In genomic region chr1:41286486-41286885, GRCh38 we compare ENCODE assay signal across 31 cellular contexts. TPM values are rescaled to one million over a fixed set of nuclear protein-coding genes. Genes with fewer than 3 reads are reported as not detected.
DNase-seq lines count a peak whose midpoint lies in the region; ATAC-seq and TF ChIP-seq lines count a peak whose summit lies in the region.
"Had no signal": no experiment of that assay in that cellular context is flagged by ENCODE, and none has a peak within 500 bp of the region (broad histone marks: within the 10 kb centered on the region; RNA-seq: fewer than 3 reads in every experiment).

No MANE protein-coding gene starts in this region.

- intact Hi-C loops in activated CD8-positive, alpha-beta T cell treated with anti-CD3 and anti-CD28 coated beads for 36 hours (cut with micrococcal nuclease) = no loop called here
- intact Hi-C loops in natural killer cell (cut with micrococcal nuclease) = no loop called here

- H3K9ac ChIP-seq in neuronal stem cell (ENCODE audit: low read depth, low read length, poor library complexity) = no peak overlapping the region

- H3K9me3 ChIP-seq in neuronal stem cell (replicated peaks in 1 of 2; ENCODE audit: control insufficient read depth in 2 of 2, insufficient read depth in 1 of 2, low read depth in 1 of 2, low read length in 2 of 2) = no peaks in the 10 kb centered on the region
- H3K9me3 ChIP-seq: esophagus squamous epithelium, HAP-1, left lung, sigmoid colon, tibial artery had no signal

- DNase-seq in NCI-H748 (lab: John Stamatoyannopoulos, UW; ENCODE audit: unreplicated experiment) (peak; percentile 90), NCI-H748 treated with DMSO at 0.1 percent for 48 hours (lab: John Stamatoyannopoulos, UW) (no peak), WTC11 (ENCODE audit: low spot score) (peak; percentile 43), iPS DF 4.7 (ENCODE audit: extremely low read depth, low spot score) (peak; percentile 22), neuronal stem cell (ENCODE audit: low spot score) (peak; percentile 57), HFFc6 (no peak), natural killer cell (no peak)
- no peak for DNase-seq in activated CD8-positive, alpha-beta T cell treated with anti-CD3 and anti-CD28 coated beads for 36 hours
- DNase-seq: ACHN; activated CD4-positive, alpha-beta T cell treated with anti-CD3 and anti-CD28 coated beads, Interleukin-2, amount 50 U/mL, for 4 hours; activated naive CD8-positive, alpha-beta T cell treated with anti-CD3 and anti-CD28 coated beads, Interleukin-2, amount 50 U/mL, for 24 hours; activated T-cell treated with anti-CD3 and anti-CD28 coated beads, Interleukin-2, amount 50 U/mL, for 72 hours; CD8-positive, alpha-beta memory T cell; central memory CD4-positive, alpha-beta T cell; dermis blood vessel endothelial cell; esophagus squamous epithelium; foreskin keratinocyte; left lung; mesenchymal stem cell; MM.1S; NCI-H2081 treated with DMSO at 0.1 percent for 48 hours; PC-3; sigmoid colon; stimulated activated CD4-positive, alpha-beta T cell treated with anti-CD3 and anti-CD28 coated beads, Interleukin-4, amount 100 ng/mL, for 24 hours; tibial artery had no signal

- no peak overlapping the region for H2AK5ac ChIP-seq in neuronal stem cell (ENCODE audit: low read depth, low read length)

- CTCF ChIA-PET in WTC11 (lab: Charles Lee) = interaction anchor here (1.3 to 2.3 kb wide), 3 partner anchors 27 to 36 kb away, joined by 4 to 9 read pairs (median 7); no protein-coding TSS in a partner anchor
- CTCF ChIA-PET in activated CD8-positive, alpha-beta T cell treated with anti-CD3 and anti-CD28 coated beads for 36 hours (lab: Charles Lee) = no interaction called here

- H3K4me3 ChIP-seq in neuronal stem cell (ENCODE audit: low read length in 2 of 2) = no peak overlapping the region
- H3K4me3 ChIP-seq: esophagus squamous epithelium, GM12878, HAP-1, left lung, sigmoid colon, SK-N-MC, tibial artery had no signal

- peaks cover 9 to 15% of the 10 kb centered on the region in 2 donors for H3K4me1 ChIP-seq in neuronal stem cell (ENCODE audit: control insufficient read depth in 2 of 2, insufficient read depth in 1 of 2, low read depth in 1 of 2, low read length in 2 of 2)
- H3K4me1 ChIP-seq: foreskin keratinocyte, HAP-1 had no signal

- no peak overlapping the region for H4K91ac ChIP-seq in neuronal stem cell (ENCODE audit: low read depth, low read length, poor library complexity)

- no peak overlapping the region for H2AFZ ChIP-seq in neuronal stem cell (ENCODE audit: low read length)

- ATAC-seq in WTC11 = peak; percentile 56
- no peak for ATAC-seq in activated CD8-positive, alpha-beta T cell treated with anti-CD3 and anti-CD28 coated beads for 36 hours
- ATAC-seq in natural killer cell = no peak
- ATAC-seq: activated naive CD8-positive, alpha-beta T cell treated with anti-CD3 and anti-CD28 coated beads, Interleukin-2, amount 50 U/mL, for 24 hours; activated T-cell treated with anti-CD3 and anti-CD28 coated beads, Interleukin-2, amount 50 U/mL, for 72 hours; foreskin keratinocyte; GM12878; left lung; PC-3 had no signal

- H3K4me3 Mint-ChIP-seq in WTC11 (no peak overlapping the region), HFFc6 (no peak overlapping the region), natural killer cell (no peak overlapping the region)
- no peak overlapping the region for H3K4me3 Mint-ChIP-seq in activated CD8-positive, alpha-beta T cell treated with anti-CD3 and anti-CD28 coated beads for 36 hours
- H3K4me3 Mint-ChIP-seq: activated naive CD8-positive, alpha-beta T cell treated with anti-CD3 and anti-CD28 coated beads, Interleukin-2, amount 50 U/mL, for 24 hours; activated T-cell treated with anti-CD3 and anti-CD28 coated beads, Interleukin-2, amount 50 U/mL, for 72 hours; B cell; CD8-positive, alpha-beta memory T cell; T-helper 1 cell treated with Interleukin-12 subunit alpha and Interleukin-12 subunit beta and Interleukin-4 antibody, amounts not matched to agents 30 μg/mL and 1 μg/mL, for 36 hours had no signal

- H3K79me1 ChIP-seq in neuronal stem cell (ENCODE audit: low read depth, low read length) = no peaks in the 10 kb centered on the region

- H3K4me1 Mint-ChIP-seq in WTC11 (peaks cover 15% of the 10 kb centered on the region), HFFc6 (ENCODE audit: low read depth) (no peaks in the 10 kb centered on the region), natural killer cell (peaks cover 19 to 30% of the 10 kb centered on the region in 2 donors)
- peaks cover 5% of the 10 kb centered on the region for H3K4me1 Mint-ChIP-seq in activated CD8-positive, alpha-beta T cell treated with anti-CD3 and anti-CD28 coated beads for 36 hours (ENCODE audit: low read depth)
- H3K4me1 Mint-ChIP-seq: activated naive CD8-positive, alpha-beta T cell treated with anti-CD3 and anti-CD28 coated beads, Interleukin-2, amount 50 U/mL, for 24 hours; B cell; CD8-positive, alpha-beta memory T cell had no signal

- H3K23ac ChIP-seq in neuronal stem cell (ENCODE audit: low read depth, low read length, poor library complexity) = no peak overlapping the region

- H3K36me3 Mint-ChIP-seq in WTC11 (no peaks in the 10 kb centered on the region), HFFc6 (ENCODE audit: low read depth) (no peaks in the 10 kb centered on the region), natural killer cell (no peaks in the 10 kb centered on the region)
- H3K36me3 Mint-ChIP-seq in activated CD8-positive, alpha-beta T cell treated with anti-CD3 and anti-CD28 coated beads for 36 hours (ENCODE audit: low read depth) = no peaks in the 10 kb centered on the region

- H3K27me3 ChIP-seq in neuronal stem cell (ENCODE audit: control insufficient read depth in 3 of 3, insufficient read depth in 3 of 3, low read depth in 1 of 3, low read length in 3 of 3) = peaks cover 0 to 28% (median 0%) of the 10 kb centered on the region in 3 experiments

- no peak overlapping the region for H3K4ac ChIP-seq in neuronal stem cell (ENCODE audit: low read length)

- H3K27me3 Mint-ChIP-seq in WTC11 (ENCODE audit: low read depth) (peaks cover 38% of the 10 kb centered on the region), HFFc6 (ENCODE audit: insufficient read depth) (peaks cover 43% of the 10 kb centered on the region), natural killer cell (ENCODE audit: low read depth in 2 of 2) (peaks cover 15 to 19% of the 10 kb centered on the region in 2 donors)
- peaks cover 47% of the 10 kb centered on the region for H3K27me3 Mint-ChIP-seq in activated CD8-positive, alpha-beta T cell treated with anti-CD3 and anti-CD28 coated beads for 36 hours

- no peaks in the 10 kb centered on the region for H3K36me3 ChIP-seq in neuronal stem cell (replicated peaks in 1 of 2; ENCODE audit: control insufficient read depth in 2 of 2, insufficient read depth in 2 of 2, low read length in 2 of 2)
- H3K36me3 ChIP-seq: esophagus squamous epithelium, HAP-1, left lung, sigmoid colon, tibial artery had no signal

- no peak overlapping the region for H3K4me2 ChIP-seq in neuronal stem cell (ENCODE audit: insufficient read depth, low read length, poor library complexity, severe bottlenecking)

- H2BK120ac ChIP-seq in neuronal stem cell (ENCODE audit: low read depth, low read length) = no peak overlapping the region

- H3K14ac ChIP-seq in neuronal stem cell (ENCODE audit: low read length) = no peak overlapping the region

- TF ChIP-seq CTCF in WTC11 (IDR thresholded peaks at IDR 0.05) (no peak), HFFc6 (IDR thresholded peaks at IDR 0.05) (no peak), natural killer cell (IDR thresholded peaks at IDR 0.05) (no peak)
- TF ChIP-seq CTCF in activated CD8-positive, alpha-beta T cell treated with anti-CD3 and anti-CD28 coated beads for 36 hours (IDR thresholded peaks at IDR 0.05) = no peak

- peak overlapping the region; percentile 33 for H3K18ac ChIP-seq in neuronal stem cell (ENCODE audit: low read length)

- H3K9me3 Mint-ChIP-seq in WTC11 (no peaks in the 10 kb centered on the region), HFFc6 (no peaks in the 10 kb centered on the region), natural killer cell (no peaks in the 10 kb centered on the region)
- no peaks in the 10 kb centered on the region for H3K9me3 Mint-ChIP-seq in activated CD8-positive, alpha-beta T cell treated with anti-CD3 and anti-CD28 coated beads for 36 hours
- H3K9me3 Mint-ChIP-seq: activated naive CD8-positive, alpha-beta T cell treated with anti-CD3 and anti-CD28 coated beads, Interleukin-2, amount 50 U/mL, for 24 hours; activated T-cell treated with anti-CD3 and anti-CD28 coated beads, Interleukin-2, amount 50 U/mL, for 72 hours; T-helper 1 cell treated with Interleukin-12 subunit alpha and Interleukin-12 subunit beta and Interleukin-4 antibody, amounts not matched to agents 30 μg/mL and 1 μg/mL, for 36 hours had no signal

- H2BK5ac ChIP-seq in neuronal stem cell (ENCODE audit: low read length) = no peak overlapping the region

- H2BK15ac ChIP-seq in neuronal stem cell (ENCODE audit: low read length) = no peak overlapping the region

- H4K8ac ChIP-seq in neuronal stem cell (ENCODE audit: low read depth, low read length) = no peak overlapping the region

- no CpG with 5 or more reads among the region's 3 CpGs for WGBS in neuronal stem cell (ENCODE audit: extremely low coverage in 2 of 2, insufficient read length in 2 of 2, insufficient replicate concordance in 1 of 2), 2 donors

- H3K27ac Mint-ChIP-seq in WTC11 = no peak overlapping the region
- H3K27ac Mint-ChIP-seq in HFFc6 = no peak overlapping the region
- no peak overlapping the region for H3K27ac Mint-ChIP-seq in activated CD8-positive, alpha-beta T cell treated with anti-CD3 and anti-CD28 coated beads for 36 hours
- H3K27ac Mint-ChIP-seq in natural killer cell = no peak overlapping the region
- H3K27ac Mint-ChIP-seq: activated naive CD8-positive, alpha-beta T cell treated with anti-CD3 and anti-CD28 coated beads, Interleukin-2, amount 50 U/mL, for 24 hours; activated T-cell treated with anti-CD3 and anti-CD28 coated beads, Interleukin-2, amount 50 U/mL, for 72 hours; B cell; progenitor cell of endocrine pancreas; T-helper 1 cell treated with Interleukin-12 subunit alpha and Interleukin-12 subunit beta and Interleukin-4 antibody, amounts not matched to agents 30 μg/mL and 1 μg/mL, for 36 hours had no signal

- POLR2A ChIA-PET in WTC11 (lab: Charles Lee) = no interaction called here
- POLR2A ChIA-PET in activated CD8-positive, alpha-beta T cell treated with anti-CD3 and anti-CD28 coated beads for 36 hours (lab: Charles Lee) = no interaction called here

- H3K27ac ChIP-seq in neuronal stem cell (replicated peaks; ENCODE audit: low read length) = no peak overlapping the region
- H3K27ac ChIP-seq: esophagus squamous epithelium, foreskin keratinocyte, left lung, sigmoid colon, SK-N-MC, tibial artery had no signal

- H2BK12ac ChIP-seq in neuronal stem cell (ENCODE audit: low read length) = no peak overlapping the region

TF ChIP-seq in WTC11, 78 proteins besides CTCF, POLR2A, EP300 and RAD21 (continues in another document):
- TF ChIP-seq IRF2 (CRISPR knock-in tag; IDR thresholded peaks at IDR 0.05; ENCODE audit: borderline replicate concordance, low read depth) = no peak

RNA-seq across cellular contexts. Expression of gene SCMH1, which starts 44.4 kb away (rescaled TPM):
- total RNA-seq in WTC11 (2021) (14.9 to 19.4 TPM (median 17.2 TPM) in 3 replicates), natural killer cell (10 to 100 TPM in 1 of 3 donors, 1 to 10 TPM in 2; 8.3 to 10.2 (median 9.1) TPM)
- polyA plus RNA-seq in neuronal stem cell (2013, experiment 1 of 2) = 38.4 TPM
- polyA plus RNA-seq in neuronal stem cell (2013, experiment 2 of 2) = 38.1 TPM
- 10 to 100 TPM; 16.9 to 24.4 (median 21.7) TPM for total RNA-seq in HFFc6 (2021; fragmentation: NEBNext Ultra II Directional; extraction: Animal tissue kit (Norgen Biotek cat#: 25700))
- total RNA-seq in activated CD8-positive, alpha-beta T cell treated with anti-CD3 and anti-CD28 coated beads for 36 hours = 10 to 100 TPM; 25.3 to 26.1 TPM

Comparison
In these comparisons a context has a peak if more than half of its experiments do, and no peak if none do; other contexts are left out.
1. DNase-seq: peak in NCI-H748 (single experiment), WTC11 (single experiment), iPS DF 4.7 (single experiment) and neuronal stem cell (single experiment); none in NCI-H748 treated with DMSO at 0.1 percent for 48 hours (single experiment), HFFc6 (single experiment), activated CD8-positive, alpha-beta T cell treated with anti-CD3 and anti-CD28 coated beads for 36 hours (single experiment) and natural killer cell (single experiment).